In the genomic region with DNA sequence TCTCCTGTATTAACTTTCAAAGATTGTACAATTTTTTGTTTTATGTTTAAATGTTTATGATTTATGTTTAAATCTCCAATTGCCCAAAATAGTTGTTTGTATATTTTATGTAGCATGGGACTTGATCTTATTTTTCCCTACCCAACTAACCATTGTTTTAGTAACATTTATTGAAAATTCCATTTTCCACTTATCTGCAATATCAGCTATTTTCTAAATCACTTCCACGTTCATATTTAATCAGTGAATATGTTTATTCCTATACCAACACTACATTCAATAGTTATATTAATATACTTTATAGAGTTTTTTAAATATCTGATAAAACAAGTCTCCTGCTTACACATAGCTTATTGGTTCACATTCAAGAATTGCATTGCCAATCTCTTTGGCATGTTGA, we compare ENCODE assay signal across 23 cellular contexts.
"Had no signal": no experiment of that assay in that cellular context is flagged by ENCODE, and none has a peak within 500 bp of the region (broad histone marks: within the 10 kb centered on the region; RNA-seq: fewer than 3 reads in every experiment).

No MANE protein-coding gene starts in this region.

- DNase-seq: dermis blood vessel endothelial cell; dorsolateral prefrontal cortex; effector CD4-positive, alpha-beta T cell; effector memory CD4-positive, alpha-beta T cell; foreskin keratinocyte; gastrocnemius medialis; glutamatergic neuron; head of caudate nucleus; heart right ventricle; hippocampal formation; kidney; kidney glomerular epithelial cell; left colon; left ventricle myocardium inferior; lower lobe of right lung; mesenchymal stem cell; mucosa of descending colon; naive B cell had no signal

- H3K4me1 ChIP-seq: esophagus muscularis mucosa, foreskin keratinocyte, gastrocnemius medialis, heart right ventricle, left ventricle myocardium inferior, lower lobe of right lung had no signal

- H3K4me3 ChIP-seq: coronary artery, dorsolateral prefrontal cortex, esophagus muscularis mucosa, gastrocnemius medialis, heart right ventricle, left ventricle myocardium inferior, lower lobe of right lung, mucosa of descending colon had no signal

- ATAC-seq: foreskin keratinocyte, gastrocnemius medialis, heart right ventricle, left colon, left lobe of liver, lower lobe of right lung, mucosa of descending colon had no signal

- H3K27me3 ChIP-seq: dorsolateral prefrontal cortex, esophagus muscularis mucosa, foreskin keratinocyte, gastrocnemius medialis, heart right ventricle had no signal

- FAIRE-seq: endothelial cell of umbilical vein, islet of Langerhans, kidney had no signal

- H3K36me3 ChIP-seq: esophagus muscularis mucosa, gastrocnemius medialis, heart right ventricle, left ventricle myocardium inferior, lower lobe of right lung had no signal

- H3K9me3 ChIP-seq: gastrocnemius medialis had no signal

- H3K27ac ChIP-seq: coronary artery, dorsolateral prefrontal cortex, esophagus muscularis mucosa, foreskin keratinocyte, gastrocnemius medialis, heart right ventricle, left ventricle myocardium inferior, lower lobe of right lung had no signal
